9 cellular contexts compared by ENCODE assay signal in genomic region chr14:33950320-33951182, GRCh38.
DNase-seq lines count a peak whose midpoint lies in the region; ATAC-seq and TF ChIP-seq lines count a peak whose summit lies in the region.
"Had no signal": no experiment of that assay in that cellular context is flagged by ENCODE, and none has a peak within 500 bp of the region (broad histone marks: within the 10 kb centered on the region; RNA-seq: fewer than 3 reads in every experiment).

TSS of gene EGLN3 (minus strand) at chr14:33951074. CDS start at chr14:33950752, 322 bp downstream.

- peak within 1 kb of the TSS in 1 of 2 donors; percentile 70 for H3K27ac ChIP-seq in coronary artery
- H3K27ac ChIP-seq: BLaER1 treated with 17β-estradiol and CSF1 and Interleukin-3, amounts not matched to agents 10 nM and 100 nM had no signal

- peak; percentile 78 for ATAC-seq in HG02840 (IDR thresholded peaks at IDR 0.05; ENCODE audit: low FRiP score, unreplicated experiment)

- no peak for TF ChIP-seq CTCF in coronary artery (IDR thresholded peaks at IDR 0.05)

- DNase-seq in NCI-H2081 (lab: John Stamatoyannopoulos, UW) (peak; percentile 75 to 80), NCI-H2081 treated with DMSO at 0.1 percent for 48 hours (lab: John Stamatoyannopoulos, UW) (no peak), NCI-H2107 (lab: John Stamatoyannopoulos, UW) (peak; percentile 95), coronary artery (ENCODE audit: low spot score) (peak; percentile 92), left kidney (ENCODE audit: low read depth, low spot score) (peak; percentile 94)
- peak; percentile 19 to 44 for DNase-seq in activated CD4-positive, alpha-beta T cell treated with anti-CD3 and anti-CD28 coated beads for 24 hours (ENCODE audit: low read depth in 2 of 2)
- DNase-seq in stimulated activated CD4-positive, alpha-beta T cell treated with anti-CD3 and anti-CD28 coated beads, Interleukin-1b, Interleukin-23, amount 100 ng/mL, for 48 hours: peak; percentile 41

- peak within 1 kb of the TSS; percentile 80 for H3K4me3 ChIP-seq in coronary artery
- H3K4me3 ChIP-seq: BLaER1 treated with 17β-estradiol and CSF1 and Interleukin-3, amounts not matched to agents 10 nM and 100 nM had no signal
